ENCODE assay signal across 10 cellular contexts in the genomic region with DNA sequence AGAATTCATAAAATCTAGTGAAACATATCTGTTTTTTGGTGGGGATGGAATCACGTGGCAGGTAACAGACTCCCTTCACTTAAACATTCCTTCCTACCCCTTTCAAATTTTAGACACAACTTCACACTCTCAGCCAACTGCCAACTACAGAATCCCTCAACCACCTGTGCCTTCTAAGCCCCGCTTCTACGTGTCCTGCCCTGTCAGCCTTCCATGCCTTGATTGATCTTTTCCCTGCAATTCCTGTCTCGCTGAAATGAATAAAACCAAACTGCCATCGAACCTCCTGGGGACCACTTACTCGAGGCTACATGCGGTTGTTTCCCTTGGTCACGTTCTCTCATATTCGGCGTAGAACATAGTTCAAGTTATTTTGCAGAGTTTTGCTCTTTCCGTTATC. TPM values are rescaled to one million over a fixed set of nuclear protein-coding genes. Genes with fewer than 3 reads are reported as not detected.
DNase-seq lines count a peak whose midpoint lies in the region; ATAC-seq and TF ChIP-seq lines count a peak whose summit lies in the region.
"Had no signal": no experiment of that assay in that cellular context is flagged by ENCODE, and none has a peak within 500 bp of the region (broad histone marks: within the 10 kb centered on the region; RNA-seq: fewer than 3 reads in every experiment).

No MANE protein-coding gene starts in this region.

- no peaks in the 10 kb centered on the region for H3K9me3 Mint-ChIP-seq in activated T-cell treated with anti-CD3 and anti-CD28 coated beads, Interleukin-2, amount 50 U/mL, for 24 hours

- no peaks in the 10 kb centered on the region for H3K9me3 ChIP-seq in adrenal gland (replicated peaks in 1 of 3)
- H3K9me3 ChIP-seq in left lung: no peaks in the 10 kb centered on the region
- H3K9me3 ChIP-seq in thyroid gland: no peaks in the 10 kb centered on the region
- H3K9me3 ChIP-seq in Peyer's patch: no peaks in the 10 kb centered on the region

- peaks cover 4% of the 10 kb centered on the region for H3K27me3 Mint-ChIP-seq in activated T-cell treated with anti-CD3 and anti-CD28 coated beads, Interleukin-2, amount 50 U/mL, for 24 hours

- H3K27ac Mint-ChIP-seq in activated T-cell treated with anti-CD3 and anti-CD28 coated beads, Interleukin-2, amount 50 U/mL, for 24 hours: peak overlapping the region; percentile 1

- H3K4me3 Mint-ChIP-seq in activated T-cell treated with anti-CD3 and anti-CD28 coated beads, Interleukin-2, amount 50 U/mL, for 24 hours: peak overlapping the region; percentile 88

- 12 to 21% (median 18%) methylated on average over 11 of the region's 11 CpGs for WGBS in adrenal gland, 4 donors
- WGBS in thyroid gland, 2 donors: 17 to 19% methylated on average over 11 of the region's 11 CpGs

- DNase-seq in activated T-cell treated with anti-CD3 and anti-CD28 coated beads, Interleukin-2, amount 50 U/mL, for 24 hours: no peak
- no peak for DNase-seq in activated T-cell treated with anti-CD3 and anti-CD28 coated beads, Interleukin-2, amount 50 U/mL, for 1 hour
- DNase-seq in adrenal gland (no peak), left lung (no peak), thyroid gland (no peak), Peyer's patch (no peak), NCI-H2196 treated with DMSO at 0.1 percent for 48 hours (lab: John Stamatoyannopoulos, UW; ENCODE audit: unreplicated experiment) (no peak), NCI-H524 treated with DMSO at 0.1 percent for 48 hours (lab: John Stamatoyannopoulos, UW) (no peak)
- DNase-seq: activated CD4-positive, alpha-beta T cell treated with anti-CD3 and anti-CD28 coated beads for 4 hours; Calu3 had no signal

- intact Hi-C loops in adrenal gland (cut with DNase I) (no loop called here), left lung (cut with DNase I) (no loop called here), thyroid gland (cut with DNase I) (no loop called here)

- H3K27ac ChIP-seq in adrenal gland (peak overlapping the region in 3 of 5 donors; percentile 46 to 88 (median 58)), left lung (peak overlapping the region in 1 of 2 donors; percentile 79), thyroid gland (peak overlapping the region in 1 of 3 donors; percentile 92), Peyer's patch (peak overlapping the region in 1 of 4 donors; percentile 61)

- no peaks in the 10 kb centered on the region for H3K36me3 ChIP-seq in adrenal gland (replicated peaks in 1 of 2)
- peaks cover 0 to 6% of the 10 kb centered on the region in 2 donors for H3K36me3 ChIP-seq in left lung
- H3K36me3 ChIP-seq in thyroid gland: no peaks in the 10 kb centered on the region
- H3K36me3 ChIP-seq in Peyer's patch: no peaks in the 10 kb centered on the region

- TF ChIP-seq CTCF in adrenal gland (IDR thresholded peaks at IDR 0.05) (no peak), left lung (IDR thresholded peaks at IDR 0.05) (no peak), thyroid gland (IDR thresholded peaks at IDR 0.05) (no peak), Peyer's patch (IDR thresholded peaks at IDR 0.05) (no peak)

- H3K4me3 ChIP-seq in adrenal gland (peak overlapping the region in 1 of 4 donors; percentile 92), left lung (peak overlapping the region; percentile 68 to 99), thyroid gland (replicated peaks in 1 of 3) (peak overlapping the region in 2 of 3 donors; percentile 74 to 99), Peyer's patch (peak overlapping the region in 2 of 4 donors; percentile 73 to 81)

- H3K36me3 Mint-ChIP-seq in activated T-cell treated with anti-CD3 and anti-CD28 coated beads, Interleukin-2, amount 50 U/mL, for 24 hours (ENCODE audit: low read depth): peaks cover 19% of the 10 kb centered on the region

- H3K4me1 ChIP-seq in adrenal gland (replicated peaks in 1 of 2) (peaks cover 5 to 16% of the 10 kb centered on the region in 2 donors), left lung (peaks cover 0 to 19% of the 10 kb centered on the region in 2 donors), thyroid gland (peaks cover 6 to 13% of the 10 kb centered on the region in 2 donors), Peyer's patch (peaks cover 0 to 9% (median 2%) of the 10 kb centered on the region in 4 donors)

- peaks cover 14% of the 10 kb centered on the region for H3K4me1 Mint-ChIP-seq in activated T-cell treated with anti-CD3 and anti-CD28 coated beads, Interleukin-2, amount 50 U/mL, for 24 hours (ENCODE audit: low read depth)

- TF ChIP-seq POLR2A in adrenal gland (IDR thresholded peaks at IDR 0.05): no peak
- TF ChIP-seq POLR2A in thyroid gland (IDR thresholded peaks at IDR 0.05): no peak
- TF ChIP-seq POLR2A in Peyer's patch (IDR thresholded peaks at IDR 0.05): no peak

- H3K27me3 ChIP-seq in adrenal gland: no peaks in the 10 kb centered on the region
- peaks cover 0 to 5% of the 10 kb centered on the region in 2 donors for H3K27me3 ChIP-seq in left lung
- H3K27me3 ChIP-seq in thyroid gland: no peaks in the 10 kb centered on the region
- H3K27me3 ChIP-seq in Peyer's patch: no peaks in the 10 kb centered on the region

- no peak for ATAC-seq in left lung

RNA-seq across cellular contexts. Expression of gene ZNF625, which starts 1.2 kb away (rescaled TPM):
- total RNA-seq in adrenal gland: 10 to 100 TPM in 1 of 8 donors, 1 to 10 TPM in 7; 5.1 to 11.7 (median 8.4) TPM
- polyA plus RNA-seq in adrenal gland: 1 to 10 TPM; 1.7 to 7.2 (median 4.5) TPM
- 1 to 10 TPM; 6.4 to 6.9 TPM for total RNA-seq in left lung
- 10 to 100 TPM in 3 of 4 donors, 1 to 10 TPM in 1; 5.5 to 12.2 (median 11.5) TPM for total RNA-seq in thyroid gland
- total RNA-seq in Peyer's patch: 1 to 10 TPM; 1.7 to 5.8 (median 3.9) TPM
- total RNA-seq: Calu3 had no signal

RNA-seq across cellular contexts. Expression of gene ZNF136, which starts 7.6 kb away (rescaled TPM):
- total RNA-seq in adrenal gland (10 to 100 TPM in 7 of 8 donors, 1 to 10 TPM in 1; 5.8 to 19.8 (median 11.4) TPM), left lung (1 to 10 TPM; 8.9 to 9.6 TPM), thyroid gland (10 to 100 TPM; 17.6 to 30.2 (median 19.1) TPM), Peyer's patch (10 to 100 TPM in 2 of 4 donors, 1 to 10 TPM in 2; 6.4 to 26.4 (median 9.8) TPM)
- polyA plus RNA-seq in adrenal gland: 1 to 10 TPM; 5.1 to 9.9 (median 5.9) TPM

RNA-seq across cellular contexts. Expression of gene ZNF20, which starts 15.2 kb away (rescaled TPM):
- total RNA-seq in adrenal gland (1 to 10 TPM; 1.2 to 6.4 (median 4.1) TPM), left lung (1 to 10 TPM; 3.5 to 4.8 TPM), thyroid gland (1 to 10 TPM; 5.2 to 7.5 (median 6.2) TPM), Peyer's patch (1 to 10 TPM in 3 of 4 donors, under 1 TPM in 1; 0.88 to 9.5 (median 7.6) TPM)
- 1 to 10 TPM; 3.6 to 3.9 (median 3.7) TPM for polyA plus RNA-seq in adrenal gland
